Comparison of ENCODE assay signal across 18 cellular contexts in genomic region chr22:49014227-49015201, GRCh38.
DNase-seq lines count a peak whose midpoint lies in the region; ATAC-seq and TF ChIP-seq lines count a peak whose summit lies in the region.
"Had no signal": no experiment of that assay in that cellular context is flagged by ENCODE, and none has a peak within 500 bp of the region (broad histone marks: within the 10 kb centered on the region; RNA-seq: fewer than 3 reads in every experiment).

No MANE protein-coding gene starts in this region.

- H3K27me3 ChIP-seq in WERI-Rb-1 (ENCODE audit: insufficient read depth, low read depth, severe bottlenecking): no peaks in the 10 kb centered on the region
- H3K27me3 ChIP-seq: pancreas had no signal

- H3K4me3 ChIP-seq in WERI-Rb-1 (ENCODE audit: low read depth, low read length): no peak overlapping the region
- H3K4me3 ChIP-seq: heart right ventricle, pancreas, skin epidermis had no signal

- H3K36me3 ChIP-seq in WERI-Rb-1: no peaks in the 10 kb centered on the region
- H3K36me3 ChIP-seq: heart right ventricle, pancreas had no signal

- TF ChIP-seq CTCF in WERI-Rb-1 (IDR thresholded peaks at IDR 0.05; ENCODE audit: low read depth, low read length): no peak

- intact Hi-C loops in left cardiac atrium (cut with DNase I): no loop called here
- intact Hi-C loops in posterior vena cava (cut with DNase I): no loop called here

- no peak overlapping the region for H3K27ac Mint-ChIP-seq in stimulated activated naive B cell treated with anti-CD40 and anti-IgM and Interleukin-4, amounts not matched to agents 10 μg/mL and 1 μg/mL and 100 μg/mL, for 72 hours
- H3K27ac Mint-ChIP-seq: activated CD4-positive, alpha-beta T cell treated with anti-CD3 and anti-CD28 coated beads for 36 hours; CD4-positive, alpha-beta T cell had no signal

- ATAC-seq in left cardiac atrium: peak in 1 of 2 donors; percentile 26
- no peak for ATAC-seq in stimulated activated naive B cell treated with anti-CD40 and anti-IgM and Interleukin-4, amounts not matched to agents 10 μg/mL and 1 μg/mL and 100 μg/mL, for 72 hours (replicated peaks)
- ATAC-seq in GM18520 (IDR thresholded peaks at IDR 0.05; ENCODE audit: unreplicated experiment): no peak
- ATAC-seq in HG03097 (IDR thresholded peaks at IDR 0.05; ENCODE audit: low FRiP score, unreplicated experiment): no peak
- ATAC-seq: activated CD4-positive, alpha-beta T cell treated with anti-CD3 and anti-CD28 coated beads for 36 hours; HCT116; pancreas had no signal

- H3K4me3 Mint-ChIP-seq in stimulated activated naive B cell treated with anti-CD40 and anti-IgM and Interleukin-4, amounts not matched to agents 10 μg/mL and 1 μg/mL and 100 μg/mL, for 72 hours: no peak overlapping the region
- H3K4me3 Mint-ChIP-seq: activated CD4-positive, alpha-beta T cell treated with anti-CD3 and anti-CD28 coated beads for 36 hours; CD4-positive, alpha-beta T cell had no signal

- no peaks in the 10 kb centered on the region for H3K9me3 ChIP-seq in WERI-Rb-1 (ENCODE audit: severe bottlenecking)
- H3K9me3 ChIP-seq: heart right ventricle, pancreas had no signal

- H3K27me3 Mint-ChIP-seq in stimulated activated naive B cell treated with anti-CD40 and anti-IgM and Interleukin-4, amounts not matched to agents 10 μg/mL and 1 μg/mL and 100 μg/mL, for 72 hours: peaks cover 5 to 7% of the 10 kb centered on the region in 2 donors
- H3K27me3 Mint-ChIP-seq: activated CD4-positive, alpha-beta T cell treated with anti-CD3 and anti-CD28 coated beads for 36 hours had no signal

- H3K4me1 Mint-ChIP-seq in stimulated activated naive B cell treated with anti-CD40 and anti-IgM and Interleukin-4, amounts not matched to agents 10 μg/mL and 1 μg/mL and 100 μg/mL, for 72 hours: no peaks in the 10 kb centered on the region
- H3K4me1 Mint-ChIP-seq: activated CD4-positive, alpha-beta T cell treated with anti-CD3 and anti-CD28 coated beads for 36 hours had no signal

- H3K36me3 Mint-ChIP-seq in stimulated activated naive B cell treated with anti-CD40 and anti-IgM and Interleukin-4, amounts not matched to agents 10 μg/mL and 1 μg/mL and 100 μg/mL, for 72 hours: no peaks in the 10 kb centered on the region

- no peak overlapping the region for H3K27ac ChIP-seq in WERI-Rb-1
- H3K27ac ChIP-seq: pancreas, skin epidermis had no signal

- H3K9me3 Mint-ChIP-seq in stimulated activated naive B cell treated with anti-CD40 and anti-IgM and Interleukin-4, amounts not matched to agents 10 μg/mL and 1 μg/mL and 100 μg/mL, for 72 hours: no peaks in the 10 kb centered on the region
- H3K9me3 Mint-ChIP-seq: CD4-positive, alpha-beta T cell had no signal

- DNase-seq in AG20443 (ENCODE audit: low spot score): peak; percentile 6
- DNase-seq in WERI-Rb-1: peak; percentile 3
- peak; percentile 53 for DNase-seq in left cardiac atrium
- DNase-seq in posterior vena cava (ENCODE audit: low spot score): peak; percentile 75
- no peak for DNase-seq in stimulated activated naive B cell treated with anti-CD40 and anti-IgM and Interleukin-4, amounts not matched to agents 10 μg/mL and 1 μg/mL and 100 μg/mL, for 72 hours
- no peak for DNase-seq in activated gamma-delta T cell treated with Interleukin-2 at 50 U/mL for 16 hours
- DNase-seq: activated CD4-positive, alpha-beta T cell treated with anti-CD3 and anti-CD28 coated beads for 36 hours; heart right ventricle; mammary epithelial cell; NCI-H1930; NCI-H510A treated with DMSO at 0.1 percent for 48 hours; RPMI8226 had no signal

Comparison
In these comparisons a context has a peak if more than half of its experiments do, and no peak if none do; other contexts are left out.
1. DNase-seq: peak in AG20443 (single experiment), WERI-Rb-1 (single experiment), left cardiac atrium (single experiment) and posterior vena cava (single experiment); none in stimulated activated naive B cell treated with anti-CD40 and anti-IgM and Interleukin-4, amounts not matched to agents 10 μg/mL and 1 μg/mL and 100 μg/mL, for 72 hours (single experiment) and activated gamma-delta T cell treated with Interleukin-2 at 50 U/mL for 16 hours (single experiment).